In the genomic region with DNA sequence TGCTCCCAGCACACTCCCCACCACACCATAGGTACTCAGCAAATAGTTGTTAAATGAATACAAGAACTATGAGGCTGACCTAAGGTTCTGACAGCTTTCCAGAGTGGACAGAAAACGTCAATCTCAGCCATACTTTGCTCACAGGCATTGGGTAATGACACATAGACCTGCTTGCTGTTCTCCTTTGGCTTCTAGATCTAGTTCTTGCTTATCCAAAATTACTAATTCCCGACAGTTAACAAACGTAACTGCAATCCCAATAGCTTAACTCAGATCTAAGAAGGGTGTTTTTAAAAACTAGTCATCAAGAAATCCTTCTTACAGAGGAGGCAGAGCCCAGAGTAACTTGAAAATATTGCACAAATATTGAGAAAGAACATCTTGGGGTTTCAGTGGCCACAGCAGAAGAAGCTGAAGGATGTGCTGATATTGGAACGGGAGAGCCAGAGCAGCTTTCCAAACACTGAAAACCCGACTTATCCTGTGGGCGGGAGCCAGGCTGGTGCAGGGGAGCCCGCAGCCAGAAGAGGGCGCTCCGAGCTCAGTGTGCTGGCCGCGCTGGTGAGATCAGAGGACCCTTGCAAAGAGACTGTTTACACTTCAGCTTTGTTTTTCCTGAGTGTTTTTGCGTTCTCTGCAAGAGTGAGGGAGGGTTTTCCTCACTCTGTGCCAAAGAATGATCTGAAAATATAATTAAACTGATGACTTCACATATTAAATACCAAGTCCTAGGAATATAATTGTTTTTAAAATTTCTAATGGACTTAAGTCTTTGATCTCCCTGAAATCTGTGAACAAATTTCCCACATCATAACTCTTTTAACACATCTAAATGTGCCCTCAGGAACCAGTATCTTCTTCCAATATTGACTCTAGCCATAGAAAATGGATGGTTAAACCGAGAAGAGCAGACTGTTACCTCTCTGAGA, we compare ENCODE assay signal across 9 cellular contexts. TPM values are rescaled to one million over a fixed set of nuclear protein-coding genes. Genes with fewer than 3 reads are reported as not detected.
A peak's percentile ranks its signal among the peaks of the same experiment; 100 is the strongest.
DNase-seq lines count a peak whose midpoint lies in the region; ATAC-seq and TF ChIP-seq lines count a peak whose summit lies in the region.
"Had no signal": no experiment of that assay in that cellular context is flagged by ENCODE, and none has a peak within 500 bp of the region (broad histone marks: within the 10 kb centered on the region; RNA-seq: fewer than 3 reads in every experiment).

No MANE protein-coding gene starts in this region.

- H3K9me3 ChIP-seq in adrenal gland (replicated peaks in 1 of 3) = no peaks in the 10 kb centered on the region

- 20 to 22% (median 21%) methylated on average over 13 of the region's 13 CpGs for WGBS in adrenal gland, 4 donors

- no peak overlapping the region for H3K27ac Mint-ChIP-seq in T-cell

- H3K27me3 ChIP-seq in adrenal gland = peaks cover 5% of the 10 kb centered on the region

- intact Hi-C loops in adrenal gland (cut with DNase I) (loop anchor here (5.0 kb wide), 2 partner anchors 42 to 43 kb away; no protein-coding TSS in a partner anchor), left cardiac atrium (cut with DNase I) (loop anchor here (1.0 to 2.0 kb wide), 2 partner anchors 43 to 44 kb away; no protein-coding TSS in a partner anchor)

- H3K4me3 ChIP-seq in adrenal gland = no peak overlapping the region

- no peak for TF ChIP-seq POLR2A in adrenal gland (IDR thresholded peaks at IDR 0.05)

- POLR2A ChIA-PET in T-cell (lab: Charles Lee) = interaction anchor here (0.5 to 0.6 kb wide), 4 partner anchors 22 to 1015 kb away, joined by 3 to 7 read pairs (median 4); no protein-coding TSS in a partner anchor

- no peaks in the 10 kb centered on the region for H3K36me3 ChIP-seq in adrenal gland (replicated peaks in 1 of 2)

- H3K4me1 ChIP-seq in adrenal gland (replicated peaks in 1 of 2) = peaks cover 0 to 14% of the 10 kb centered on the region in 2 donors

- H3K27ac ChIP-seq in adrenal gland = peak overlapping the region in 2 of 5 donors; percentile 13 to 65

- DNase-seq in COLO668 (lab: John Stamatoyannopoulos, UW; ENCODE audit: unreplicated experiment) (peak; percentile 73), NCI-H1048 (lab: John Stamatoyannopoulos, UW) (peak; percentile 24), T-cell (peak; percentile 20 to 71 (median 58)), adrenal gland (peak; percentile 71 to 93 (median 83)), left cardiac atrium (peak; percentile 84), renal cortical epithelial cell (ENCODE audit: low read depth) (peak; percentile 44)

- H3K4me1 Mint-ChIP-seq in T-cell = peaks cover 4 to 8% (median 6%) of the 10 kb centered on the region in 3 donors

- ATAC-seq in GM21737 (IDR thresholded peaks at IDR 0.05; ENCODE audit: unreplicated experiment) (peak; percentile 68), T-cell (replicated peaks in 1 of 4) (peak; percentile 81 to 88 (median 84)), left cardiac atrium (peak; percentile 93 to 95), HG03139 (IDR thresholded peaks at IDR 0.05; ENCODE audit: unreplicated experiment) (no peak)

- no peak overlapping the region for H3K4me3 Mint-ChIP-seq in T-cell

- peak; percentile 83 to 98 (median 94) for TF ChIP-seq CTCF in adrenal gland (IDR thresholded peaks at IDR 0.05)

- peaks cover 13 to 31% of the 10 kb centered on the region in 2 donors for H3K27me3 Mint-ChIP-seq in T-cell

- H3K36me3 Mint-ChIP-seq in T-cell = no peaks in the 10 kb centered on the region

- H3K9me3 Mint-ChIP-seq in T-cell = no peaks in the 10 kb centered on the region

- CTCF ChIA-PET in T-cell (lab: Charles Lee) = interaction anchor here (0.6 to 1.7 kb wide), 24 partner anchors 10 to 1605 kb away, joined by 3 to 10 read pairs (median 4); no protein-coding TSS in a partner anchor

RNA-seq across cellular contexts. Expression of a gene that starts 30.3 kb away (rescaled TPM):
- total RNA-seq in T-cell (not detected), adrenal gland (1 to 10 TPM in 5 of 8 donors, under 1 TPM in 3; 0.42 to 2.5 (median 1.3) TPM), left cardiac atrium (10 to 100 TPM; 33.9 to 39.9 TPM), renal cortical epithelial cell (0.15 and 1.7 TPM in 2 replicates)
- polyA plus RNA-seq in adrenal gland = 1 to 10 TPM in 1 of 3 donors, under 1 TPM in 2; 0.57 to 1.7 (median 0.64) TPM
- total RNA-seq: T-helper 1 cell treated with Interleukin-12 subunit alpha and Interleukin-12 subunit beta and Interleukin-4 antibody, amounts not matched to agents 30 ng/mL and 1 ng/mL, for 36 hours had no signal

Comparison
In these comparisons a context has a peak if more than half of its experiments do, and no peak if none do; other contexts are left out.
1. DNase-seq: peak in every context shown above with its lines; median percentile 84 in left cardiac atrium; 83 in adrenal gland; 73 in COLO668; 58 in T-cell; 44 in renal cortical epithelial cell; 24 in NCI-H1048.
2. RNA of a gene that starts 30.3 kb away (total RNA-seq): 33.9 to 39.9 TPM in left cardiac atrium; 0.42 to 2.5 TPM in adrenal gland, 0.15 to 1.7 TPM in renal cortical epithelial cell and not detected in T-cell; every median in the first group is over 10 times any median in the second.